Comparison of ENCODE assay signal across 7 cellular contexts in the genomic region with DNA sequence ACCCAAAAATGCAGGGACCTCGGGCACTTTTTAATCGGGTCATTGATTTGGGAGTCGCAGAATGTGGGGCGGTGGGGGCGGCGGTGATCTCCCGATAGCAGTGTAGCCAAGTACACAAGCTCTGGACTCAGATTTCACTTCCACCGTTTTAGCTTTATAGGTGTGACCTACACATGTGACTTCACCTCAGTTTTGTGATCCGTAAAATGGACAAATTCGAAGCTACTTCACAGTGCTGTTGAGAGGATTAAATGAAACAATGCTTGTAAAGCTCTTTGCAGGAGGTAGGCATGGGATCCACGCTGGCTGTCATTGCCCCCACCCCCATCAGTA. TPM values are rescaled to one million over a fixed set of nuclear protein-coding genes. Genes with fewer than 3 reads are reported as not detected.
DNase-seq lines count a peak whose midpoint lies in the region; ATAC-seq, FAIRE-seq and TF ChIP-seq lines count a peak whose summit lies in the region.
"Had no signal": no experiment of that assay in that cellular context is flagged by ENCODE, and none has a peak within 500 bp of the region (broad histone marks: within the 10 kb centered on the region; RNA-seq: fewer than 3 reads in every experiment).

No MANE protein-coding gene starts in this region.

- CTCF ChIA-PET in AG04449 (lab: Yijun Ruan, JAX): interaction anchor here (0.5 to 5.0 kb wide), 3 partner anchors 10 to 42 kb away, joined by 3 to 39 read pairs (median 27); no protein-coding TSS in a partner anchor
- CTCF ChIA-PET in endothelial cell of umbilical vein (lab: Charles Lee): interaction anchor here (1.1 to 3.0 kb wide), 3 partner anchors 11 to 239 kb away, joined by 6 to 21 read pairs (median 7); no protein-coding TSS in a partner anchor

- no peaks in the 10 kb centered on the region for H3K9me3 Mint-ChIP-seq in stimulated activated effector memory CD8-positive, alpha-beta T cell treated with anti-CD3 and anti-CD28 coated beads, Interleukin-12 subunit alpha, Interleukin-12 subunit beta, amount 100 ng/mL, for 72 hours

- POLR2A ChIA-PET in AG04449 (lab: Yijun Ruan, JAX) (interaction anchor here (0.7 to 1.7 kb wide), 2 partner anchors 9 to 85 kb away, joined by 3 to 9 read pairs; no protein-coding TSS in a partner anchor), endothelial cell of umbilical vein (lab: Charles Lee) (interaction anchor here (0.6 kb wide), 1 partner anchor 286 kb away, joined by 3 read pairs; no protein-coding TSS in a partner anchor)

- H3K9me1 ChIP-seq in endothelial cell of umbilical vein (replicated peaks; ENCODE audit: control insufficient read depth, extremely low read depth, insufficient read depth, low read length): no peaks in the 10 kb centered on the region

- H3K79me2 ChIP-seq in endothelial cell of umbilical vein (ENCODE audit: control insufficient read depth, insufficient read depth, low read length): peaks cover 43% of the 10 kb centered on the region

- peak overlapping the region; percentile 91 for H3K9ac ChIP-seq in endothelial cell of umbilical vein (replicated peaks; ENCODE audit: extremely low read depth, insufficient read depth, low read length)

- no peak for FAIRE-seq in endothelial cell of umbilical vein (lab: Jason Lieb, UNC)

- peaks cover 64% of the 10 kb centered on the region for H3K36me3 Mint-ChIP-seq in stimulated activated effector memory CD8-positive, alpha-beta T cell treated with anti-CD3 and anti-CD28 coated beads, Interleukin-12 subunit alpha, Interleukin-12 subunit beta, amount 100 ng/mL, for 72 hours

- H2AFZ ChIP-seq in endothelial cell of umbilical vein (ENCODE audit: low read depth, low read length): peak overlapping the region; percentile 59

- DNase-seq in AG04449 (ENCODE audit: low read depth, low spot score) (no peak), LoVo (ENCODE audit: low spot score) (peak; percentile 25), endothelial cell of umbilical vein (ENCODE audit: low read depth, low spot score) (no peak), nucleus accumbens (lab: John Stamatoyannopoulos, UW) (no peak)
- no peak for DNase-seq in stimulated activated effector memory CD8-positive, alpha-beta T cell treated with anti-CD3 and anti-CD28 coated beads, Interleukin-12 subunit alpha, Interleukin-12 subunit beta, amount 100 ng/mL, for 72 hours (ENCODE audit: low spot score in 2 of 2)

- no peak for ATAC-seq in stimulated activated effector memory CD8-positive, alpha-beta T cell treated with anti-CD3 and anti-CD28 coated beads, Interleukin-12 subunit alpha, Interleukin-12 subunit beta, amount 100 ng/mL, for 72 hours
- ATAC-seq in HG03520 (IDR thresholded peaks at IDR 0.05; ENCODE audit: unreplicated experiment): no peak

- no TSS peak for BruUV-seq in endothelial cell of umbilical vein (replicated peaks; lab: Mats Ljungman, UMichigan)

- H3K4me1 Mint-ChIP-seq in stimulated activated effector memory CD8-positive, alpha-beta T cell treated with anti-CD3 and anti-CD28 coated beads, Interleukin-12 subunit alpha, Interleukin-12 subunit beta, amount 100 ng/mL, for 72 hours: peaks cover 26% of the 10 kb centered on the region

- intact Hi-C loops in endothelial cell of umbilical vein (cut with micrococcal nuclease): no loop called here

- peak overlapping the region; percentile 67 for H3K27ac ChIP-seq in endothelial cell of umbilical vein (ENCODE audit: insufficient read depth, low read depth, low read length)

- no peaks in the 10 kb centered on the region for H3K27me3 ChIP-seq in endothelial cell of umbilical vein (ENCODE audit: control insufficient read depth in 2 of 2, insufficient read depth in 2 of 2, low read length in 2 of 2)

- no peak for TF ChIP-seq POLR2A in endothelial cell of umbilical vein (IDR thresholded peaks at IDR 0.05; ENCODE audit: low read depth, low read length)

- H3K27ac Mint-ChIP-seq in stimulated activated effector memory CD8-positive, alpha-beta T cell treated with anti-CD3 and anti-CD28 coated beads, Interleukin-12 subunit alpha, Interleukin-12 subunit beta, amount 100 ng/mL, for 72 hours: peak overlapping the region; percentile 95

- peak overlapping the region; percentile 87 for H3K4me3 ChIP-seq in AG04449 (ENCODE audit: low read depth, low read length)
- peak overlapping the region; percentile 45 to 79 (median 76) for H3K4me3 ChIP-seq in endothelial cell of umbilical vein (replicated peaks in 1 of 3; ENCODE audit: insufficient read depth in 1 of 3, low read depth in 1 of 3, low read length in 3 of 3)

- dilution Hi-C loops in endothelial cell of umbilical vein (cut with MboI; ENCODE audit: extremely low pct_ligation_motif_present, low sequenced_read_pairs): no loop called here

- TF ChIP-seq CTCF in AG04449 (IDR thresholded peaks at IDR 0.05; ENCODE audit: insufficient read depth, low read length, missing control alignments) (no peak), endothelial cell of umbilical vein (IDR thresholded peaks at IDR 0.05; ENCODE audit: extremely low read depth in 1 of 2, insufficient read depth in 1 of 2, low read depth in 1 of 2, low read length in 2 of 2) (no peak)

- H3K4me2 ChIP-seq in endothelial cell of umbilical vein (ENCODE audit: insufficient read depth, low read length): peak overlapping the region; percentile 91

- H3K9me3 ChIP-seq in endothelial cell of umbilical vein (replicated peaks; ENCODE audit: control insufficient read depth, insufficient read depth, low read length): no peaks in the 10 kb centered on the region

- peak overlapping the region; percentile 84 for H3K4me3 Mint-ChIP-seq in stimulated activated effector memory CD8-positive, alpha-beta T cell treated with anti-CD3 and anti-CD28 coated beads, Interleukin-12 subunit alpha, Interleukin-12 subunit beta, amount 100 ng/mL, for 72 hours

- H3K36me3 ChIP-seq in endothelial cell of umbilical vein (ENCODE audit: control insufficient read depth in 2 of 2, extremely low read depth in 1 of 2, insufficient read depth in 2 of 2, low read length in 2 of 2): peaks cover 0 to 3% of the 10 kb centered on the region in 2 experiments

- H4K20me1 ChIP-seq in endothelial cell of umbilical vein (replicated peaks; ENCODE audit: control insufficient read depth, extremely low read depth, insufficient read depth, low read length): no peaks in the 10 kb centered on the region

- H3K4me1 ChIP-seq in endothelial cell of umbilical vein (ENCODE audit: control insufficient read depth, extremely low read depth, insufficient read depth, low read length): peaks cover 12% of the 10 kb centered on the region

TF ChIP-seq in endothelial cell of umbilical vein, 7 proteins besides CTCF, POLR2A, EP300 and RAD21 (continues in another document):
- TF ChIP-seq JUN (IDR thresholded peaks at IDR 0.05; ENCODE audit: borderline replicate concordance, insufficient read depth, insufficient read length, low read depth) (no peak), POLR2AphosphoS5 (IDR thresholded peaks at IDR 0.05; ENCODE audit: insufficient read depth, low read depth, low read length) (no peak)

RNA-seq across cellular contexts. Expression of a gene that starts 0.5 kb away (rescaled TPM):
- total RNA-seq in endothelial cell of umbilical vein: 20.4 and 20.7 TPM in 2 replicates
- 21.1 and 21.3 TPM in 2 replicates for polyA plus RNA-seq in endothelial cell of umbilical vein
- 12.9 and 16.2 TPM in 2 replicates for polyA plus RNA-seq in endothelial cell of umbilical vein (2011; cell fraction: cytosol; rRNA removed)
- 6.4 and 7.6 TPM in 2 replicates for polyA plus RNA-seq in endothelial cell of umbilical vein (2011; cell fraction: nucleus; rRNA removed)
- polyA plus RNA-seq in endothelial cell of umbilical vein (2012): 16.4 and 17.8 TPM in 2 replicates
- polyA minus RNA-seq in endothelial cell of umbilical vein: 7.9 and 8.3 TPM in 2 replicates
- polyA minus RNA-seq in endothelial cell of umbilical vein (2011; cell fraction: cytosol; rRNA and poly(A)+ RNA removed): 22.8 TPM
- 4.5 and 8.0 TPM in 2 replicates for polyA minus RNA-seq in endothelial cell of umbilical vein (2011; cell fraction: nucleus; rRNA and poly(A)+ RNA removed)

RNA-seq across cellular contexts. Expression of a gene that starts 0.7 kb away (rescaled TPM):
- 76.4 and 90.0 TPM in 2 replicates for total RNA-seq in endothelial cell of umbilical vein
- polyA plus RNA-seq in endothelial cell of umbilical vein: 41.9 and 54.1 TPM in 2 replicates
- polyA plus RNA-seq in endothelial cell of umbilical vein (2011; cell fraction: cytosol; rRNA removed): 60.6 and 60.8 TPM in 2 replicates
- polyA plus RNA-seq in endothelial cell of umbilical vein (2011; cell fraction: nucleus; rRNA removed): 70.0 and 79.9 TPM in 2 replicates
- polyA plus RNA-seq in endothelial cell of umbilical vein (2012): 34.6 and 38.7 TPM in 2 replicates
- 26.9 and 43.8 TPM in 2 replicates for polyA minus RNA-seq in endothelial cell of umbilical vein
- polyA minus RNA-seq in endothelial cell of umbilical vein (2011; cell fraction: cytosol; rRNA and poly(A)+ RNA removed): 41.9 TPM
- polyA minus RNA-seq in endothelial cell of umbilical vein (2011; cell fraction: nucleus; rRNA and poly(A)+ RNA removed): 36.6 and 38.9 TPM in 2 replicates

RNA-seq across cellular contexts. Expression of a gene that starts 35.3 kb away (rescaled TPM):
- total RNA-seq in endothelial cell of umbilical vein: 17.9 and 28.3 TPM in 2 replicates
- polyA plus RNA-seq in endothelial cell of umbilical vein: 18.7 and 19.5 TPM in 2 replicates
- 11.0 and 12.8 TPM in 2 replicates for polyA plus RNA-seq in endothelial cell of umbilical vein (2011; cell fraction: cytosol; rRNA removed)
- 69.3 and 74.3 TPM in 2 replicates for polyA plus RNA-seq in endothelial cell of umbilical vein (2011; cell fraction: nucleus; rRNA removed)
- polyA plus RNA-seq in endothelial cell of umbilical vein (2012): 15.9 and 22.7 TPM in 2 replicates
- polyA minus RNA-seq in endothelial cell of umbilical vein: 35.2 and 36.9 TPM in 2 replicates
- 18.6 TPM for polyA minus RNA-seq in endothelial cell of umbilical vein (2011; cell fraction: cytosol; rRNA and poly(A)+ RNA removed)
- polyA minus RNA-seq in endothelial cell of umbilical vein (2011; cell fraction: nucleus; rRNA and poly(A)+ RNA removed): 34.9 and 40.1 TPM in 2 replicates

RNA-seq across cellular contexts. Expression of a gene that starts 36.5 kb away (rescaled TPM):
- total RNA-seq in endothelial cell of umbilical vein: not detected in 2 replicates
- not detected in 2 replicates for polyA plus RNA-seq in endothelial cell of umbilical vein
- polyA plus RNA-seq in endothelial cell of umbilical vein (2011; cell fraction: cytosol; rRNA removed): not detected in 2 replicates
- polyA plus RNA-seq in endothelial cell of umbilical vein (2011; cell fraction: nucleus; rRNA removed): not detected in 2 replicates
- polyA plus RNA-seq in endothelial cell of umbilical vein (2012): 0.12 and 0.15 TPM in 2 replicates
- polyA minus RNA-seq in endothelial cell of umbilical vein: not detected in 2 replicates
- polyA minus RNA-seq in endothelial cell of umbilical vein (2011; cell fraction: cytosol; rRNA and poly(A)+ RNA removed): 1.0 TPM
- polyA minus RNA-seq in endothelial cell of umbilical vein (2011; cell fraction: nucleus; rRNA and poly(A)+ RNA removed): not detected in 2 replicates
- total RNA-seq: HT1080 had no signal

RNA-seq across cellular contexts. Expression of a gene that starts 50.4 kb away (rescaled TPM):
- not detected in 2 replicates for total RNA-seq in endothelial cell of umbilical vein
- not detected in 2 replicates for polyA plus RNA-seq in endothelial cell of umbilical vein
- not detected in 2 replicates for polyA plus RNA-seq in endothelial cell of umbilical vein (2011; cell fraction: cytosol; rRNA removed)
- not detected in 2 replicates for polyA plus RNA-seq in endothelial cell of umbilical vein (2011; cell fraction: nucleus; rRNA removed)
- not detected in 2 replicates for polyA plus RNA-seq in endothelial cell of umbilical vein (2012)
- not detected in 2 replicates for polyA minus RNA-seq in endothelial cell of umbilical vein
- polyA minus RNA-seq in endothelial cell of umbilical vein (2011; cell fraction: cytosol; rRNA and poly(A)+ RNA removed): not detected
- polyA minus RNA-seq in endothelial cell of umbilical vein (2011; cell fraction: nucleus; rRNA and poly(A)+ RNA removed): not detected in 2 replicates
- total RNA-seq: HT1080 had no signal
